Comparison of ENCODE assay signal across 14 cellular contexts in genomic region chr19:14160017-14160703, GRCh38. TPM values are rescaled to one million over a fixed set of nuclear protein-coding genes. Genes with fewer than 3 reads are reported as not detected.
DNase-seq lines count a peak whose midpoint lies in the region; ATAC-seq and TF ChIP-seq lines count a peak whose summit lies in the region.
"Had no signal": no experiment of that assay in that cellular context is flagged by ENCODE, and none has a peak within 500 bp of the region (broad histone marks: within the 10 kb centered on the region; RNA-seq: fewer than 3 reads in every experiment).

No MANE protein-coding gene starts in this region.

- DNase-seq in H9 (no peak), endodermal cell (no peak), ACHN (no peak), Kasumi-1 (lab: John Stamatoyannopoulos, UW) (no peak)
- DNase-seq: CD4-positive, CD25-positive, alpha-beta regulatory T cell; DND-41; GF-D8; NCI-H1417; NCI-H1930; NCI-H510A; SIG-M5 had no signal

- no peaks in the 10 kb centered on the region for H3K9me3 ChIP-seq in BLaER1 treated with 17β-estradiol and CSF1 and Interleukin-3, amounts not matched to agents 10 nM and 100 nM (replicated peaks in 1 of 11)
- H3K9me3 ChIP-seq in H9 (ENCODE audit: control insufficient read depth, low read depth, low read length) (no peaks in the 10 kb centered on the region), endodermal cell (ENCODE audit: control insufficient read depth, low read length) (no peaks in the 10 kb centered on the region)
- H3K9me3 ChIP-seq: A549 had no signal

- H2BK12ac ChIP-seq in H9 (ENCODE audit: insufficient read length, low read depth, low read length) = no peak overlapping the region

- peaks cover 23 to 64% (median 58%) of the 10 kb centered on the region in 3 experiments; a peak in 6 of 7 replicates for H3K36me3 Mint-ChIP-seq in H9 (ENCODE audit: insufficient read depth in 1 of 3, low read depth in 3 of 3)
- H3K36me3 Mint-ChIP-seq in endodermal cell (ENCODE audit: low read depth) = peaks cover 36% of the 10 kb centered on the region

- H3K4me3 ChIP-seq in BLaER1 treated with 17β-estradiol and CSF1 and Interleukin-3, amounts not matched to agents 10 nM and 100 nM = no peak overlapping the region
- no peak overlapping the region for H3K4me3 ChIP-seq in endodermal cell (ENCODE audit: low read length)
- H3K4me3 ChIP-seq: A549 had no signal

- H3K27me3 Mint-ChIP-seq in H9 (ENCODE audit: low read depth) (no peaks in the 10 kb centered on the region), endodermal cell (ENCODE audit: insufficient read depth) (no peaks in the 10 kb centered on the region)
- H3K27me3 Mint-ChIP-seq: CD4-positive, CD25-positive, alpha-beta regulatory T cell had no signal

- peak overlapping the region in 2 of 11 experiments; percentile 14 to 27; a peak in 2 of 22 replicates for H3K9ac ChIP-seq in BLaER1 treated with 17β-estradiol and CSF1 and Interleukin-3, amounts not matched to agents 10 nM and 100 nM
- H3K9ac ChIP-seq in H9 (ENCODE audit: extremely low read depth, insufficient read length, low read length) (no peak overlapping the region), endodermal cell (ENCODE audit: extremely low read depth, low read length, poor library complexity, severe bottlenecking) (no peak overlapping the region)

- H3K4me1 Mint-ChIP-seq in H9 (peaks cover 0 to 7% of the 10 kb centered on the region in 2 experiments; a peak in 2 of 4 replicates), endodermal cell (peaks cover 2% of the 10 kb centered on the region)
- H3K4me1 Mint-ChIP-seq: CD4-positive, CD25-positive, alpha-beta regulatory T cell had no signal

- no peak overlapping the region for H4K91ac ChIP-seq in H9 (ENCODE audit: insufficient read length, low read depth, low read length)

- no peaks in the 10 kb centered on the region for H3K9me3 Mint-ChIP-seq in H9
- H3K9me3 Mint-ChIP-seq in endodermal cell = no peaks in the 10 kb centered on the region
- H3K9me3 Mint-ChIP-seq: CD4-positive, CD25-positive, alpha-beta regulatory T cell had no signal

- H3K79me1 ChIP-seq in H9 (ENCODE audit: insufficient read depth, low read depth, low read length, poor library complexity, severe bottlenecking) = no peaks in the 10 kb centered on the region

- H4K20me1 ChIP-seq in BLaER1 treated with 17β-estradiol and CSF1 and Interleukin-3, amounts not matched to agents 10 nM and 100 nM = peaks cover 0 to 47% (median 14%) of the 10 kb centered on the region in 11 experiments; a peak in 13 of 22 replicates
- no peaks in the 10 kb centered on the region for H4K20me1 ChIP-seq in H9 (ENCODE audit: control insufficient read depth, insufficient read depth, insufficient read length)

- no peak overlapping the region for H2AK5ac ChIP-seq in H9 (ENCODE audit: insufficient read length, low read length)

- in situ Hi-C loops in ACHN (cut with HindIII; ENCODE audit: low pct_ligation_motif_present, low pct_unique_long_range_greater_than_20kb, low sequenced_read_pairs) = no loop called here

- no CpG with 5 or more reads among the region's 25 CpGs for WGBS in H9 (ENCODE audit: extremely low coverage, insufficient read length, low lambda C conversion rate)
- 94 to 95% methylated on average over 13 to 25 of the region's 25 CpGs for WGBS in endodermal cell (ENCODE audit: insufficient coverage in 1 of 2, insufficient read length in 1 of 2), 2 experiments

- H2BK120ac ChIP-seq in H9 (ENCODE audit: low read depth, low read length, poor library complexity, severe bottlenecking) = no peak overlapping the region

- no peak overlapping the region for H4K8ac ChIP-seq in H9 (replicated peaks; ENCODE audit: insufficient read length, low read depth, low read length)

- H2BK5ac ChIP-seq in H9 (ENCODE audit: insufficient read length, low read length) = no peak overlapping the region

- H4K5ac ChIP-seq in H9 (ENCODE audit: insufficient read length, low read depth, low read length) = no peak overlapping the region

- H3K4me2 ChIP-seq in BLaER1 treated with 17β-estradiol and CSF1 and Interleukin-3, amounts not matched to agents 10 nM and 100 nM = peak overlapping the region in 6 of 11 experiments; percentile 67 to 83 (median 74); a peak in 10 of 22 replicates
- no peak overlapping the region for H3K4me2 ChIP-seq in H9 (ENCODE audit: insufficient read depth, insufficient read length, low read length)
- H3K4me2 ChIP-seq: A549 had no signal

- H3K79me2 ChIP-seq in H9 (ENCODE audit: insufficient read depth, low read length) = no peaks in the 10 kb centered on the region

- no peak overlapping the region for H3K18ac ChIP-seq in H9 (ENCODE audit: insufficient read length, low read depth, low read length)

- H2BK20ac ChIP-seq in H9 (ENCODE audit: low read depth, low read length, poor library complexity, severe bottlenecking) = no peak overlapping the region

- no peak overlapping the region for H3K56ac ChIP-seq in H9 (ENCODE audit: insufficient read length, low read depth, low read length)

- no peak overlapping the region for H3T11ph ChIP-seq in H9 (ENCODE audit: low read length)

- H3K27ac Mint-ChIP-seq in H9 (peak overlapping the region in 2 of 3 experiments; percentile 49 to 62; a peak in 3 of 7 replicates), endodermal cell (no peak overlapping the region)
- H3K27ac Mint-ChIP-seq: CD4-positive, CD25-positive, alpha-beta regulatory T cell had no signal

- TF ChIP-seq CTCF in H9 (conservative IDR thresholded peaks at IDR 0.05) = no peak
- no peak for TF ChIP-seq CTCF in endodermal cell (conservative IDR thresholded peaks at IDR 0.05)

- H3K27ac ChIP-seq in BLaER1 treated with 17β-estradiol and CSF1 and Interleukin-3, amounts not matched to agents 10 nM and 100 nM = no peak overlapping the region
- H3K27ac ChIP-seq in H9 (ENCODE audit: insufficient read length, low read depth, low read length) (no peak overlapping the region), endodermal cell (ENCODE audit: low read depth, low read length) (peak overlapping the region; percentile 49)
- H3K27ac ChIP-seq: A549 had no signal

- H3K23ac ChIP-seq in H9 (ENCODE audit: insufficient read length, low read depth, low read length) = no peak overlapping the region

- ATAC-seq in GM19351 (IDR thresholded peaks at IDR 0.05; ENCODE audit: unreplicated experiment) = no peak
- ATAC-seq: A549 had no signal

- no peak overlapping the region for H2BK15ac ChIP-seq in H9 (ENCODE audit: low read depth, low read length)

- H3K27me3 ChIP-seq in BLaER1 treated with 17β-estradiol and CSF1 and Interleukin-3, amounts not matched to agents 10 nM and 100 nM = no peaks in the 10 kb centered on the region
- H3K27me3 ChIP-seq in H9 (ENCODE audit: insufficient read depth, low read length) (no peaks in the 10 kb centered on the region), endodermal cell (ENCODE audit: control insufficient read depth, insufficient read depth, low read length, poor library complexity, severe bottlenecking) (no peaks in the 10 kb centered on the region)

- no peaks in the 10 kb centered on the region for H3K23me2 ChIP-seq in H9 (ENCODE audit: insufficient read length, low read depth, low read length, poor library complexity, severe bottlenecking)

- no peak overlapping the region for H3K4ac ChIP-seq in H9 (ENCODE audit: low read depth, low read length)

- H3K4me3 Mint-ChIP-seq in H9 = no peak overlapping the region
- H3K4me3 Mint-ChIP-seq in endodermal cell = no peak overlapping the region

- H3K4me1 ChIP-seq in BLaER1 treated with 17β-estradiol and CSF1 and Interleukin-3, amounts not matched to agents 10 nM and 100 nM = peaks cover 23 to 64% (median 48%) of the 10 kb centered on the region in 10 experiments
- H3K4me1 ChIP-seq in H9 (ENCODE audit: insufficient read depth, low read length) = no peaks in the 10 kb centered on the region
- peaks cover 4% of the 10 kb centered on the region for H3K4me1 ChIP-seq in endodermal cell (ENCODE audit: control insufficient read depth, insufficient read depth, low read length)
- H3K4me1 ChIP-seq: A549 had no signal

- H2AFZ ChIP-seq in H9 (ENCODE audit: low read length) = no peak overlapping the region

- H3K14ac ChIP-seq in H9 (ENCODE audit: insufficient read depth, low read length) = no peak overlapping the region; the same call in 1 of the 2 replicates

- H3K36me3 ChIP-seq in BLaER1 treated with 17β-estradiol and CSF1 and Interleukin-3, amounts not matched to agents 10 nM and 100 nM = peaks cover 26 to 63% (median 43%) of the 10 kb centered on the region in 11 experiments
- peaks cover 21% of the 10 kb centered on the region for H3K36me3 ChIP-seq in endodermal cell (ENCODE audit: control insufficient read depth, insufficient read depth, low read length)

RNA-seq across cellular contexts. Expression of gene ASF1B, which starts 23.8 kb away (rescaled TPM):
- total RNA-seq in H9 (2021) (46.6 and 46.8 TPM in 2 replicates), endodermal cell (10 to 100 TPM; 37.8 to 47.8 TPM)
- 31.3 TPM for polyA plus RNA-seq in endodermal cell (2013, experiment 1 of 2)
- polyA plus RNA-seq in endodermal cell (2013, experiment 2 of 2) = 31.4 TPM

RNA-seq across cellular contexts. Expression of gene PRKACA, which starts 42.6 kb away (rescaled TPM):
- total RNA-seq in H9 (2021) (51.8 and 56.0 TPM in 2 replicates), endodermal cell (10 to 100 TPM; 62.1 to 73.8 TPM)
- 58.6 TPM for polyA plus RNA-seq in endodermal cell (2013, experiment 1 of 2)
- polyA plus RNA-seq in endodermal cell (2013, experiment 2 of 2) = 60.1 TPM

RNA-seq across cellular contexts. Expression of gene ADGRL1, which starts 45.8 kb away (rescaled TPM):
- total RNA-seq in H9 (2021) = 116 and 117 TPM in 2 replicates
- total RNA-seq in endodermal cell = 10 to 100 TPM; 70.8 to 82.6 TPM
- 61.7 TPM for polyA plus RNA-seq in endodermal cell (2013, experiment 1 of 2)
- polyA plus RNA-seq in endodermal cell (2013, experiment 2 of 2) = 51.6 TPM
